In genomic region chr11:15685311-15685710, GRCh38 we compare ENCODE assay signal across 2 cellular contexts.
TF ChIP-seq lines count a peak whose summit lies in the region.

No MANE protein-coding gene starts in this region.

TF ChIP-seq in SK-N-SH, 30 proteins besides CTCF, POLR2A, EP300 and RAD21 (continued from another document):
- TF ChIP-seq ZBTB33 (IDR thresholded peaks at IDR 0.05; ENCODE audit: borderline replicate concordance, low read depth): no peak
- TF ChIP-seq NFIC (IDR thresholded peaks at IDR 0.05; ENCODE audit: borderline replicate concordance): no peak
- no peak for TF ChIP-seq ELF1 (IDR thresholded peaks at IDR 0.05)
- no peak for TF ChIP-seq RXRA (IDR thresholded peaks at IDR 0.05; ENCODE audit: borderline replicate concordance, low read depth)
- no peak for TF ChIP-seq PBX3 (IDR thresholded peaks at IDR 0.05)

TF ChIP-seq in SK-N-SH treated with all-trans-retinoic acid at 6 μM for 48 hours, 23 proteins besides CTCF, POLR2A, EP300 and RAD21 (continued from another document):
- no peak for TF ChIP-seq CSRNP3 (CRISPR knock-in tag; IDR thresholded peaks at IDR 0.05)
- TF ChIP-seq ZNF70 (CRISPR knock-in tag; IDR thresholded peaks at IDR 0.05): no peak
- TF ChIP-seq TSHZ2 (CRISPR knock-in tag; IDR thresholded peaks at IDR 0.05): no peak
- TF ChIP-seq SNAI2 (CRISPR knock-in tag; IDR thresholded peaks at IDR 0.05): no peak
- TF ChIP-seq ZNF565 (CRISPR knock-in tag; conservative IDR thresholded peaks at IDR 0.05; ENCODE audit: low read depth): no peak
